In the genomic region with DNA sequence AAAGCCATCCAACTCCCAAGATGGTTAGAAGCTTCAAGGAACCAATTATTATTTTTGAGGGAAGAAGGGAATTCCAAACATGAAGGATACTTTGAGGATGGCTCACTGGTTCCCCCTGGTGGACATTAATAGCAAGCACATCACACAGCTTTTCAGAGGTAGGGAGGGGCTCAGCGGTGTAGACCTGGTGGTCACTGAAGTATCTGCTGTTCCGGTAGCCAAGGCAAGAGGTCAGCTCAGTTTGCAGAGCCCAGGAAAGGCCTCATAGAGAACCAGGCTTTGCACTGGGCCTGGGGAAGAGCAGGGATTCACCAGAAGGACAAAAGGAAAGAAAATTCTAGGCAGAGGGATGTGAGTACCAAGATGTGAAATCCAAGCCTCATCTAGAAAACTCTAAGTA, we compare ENCODE assay signal across 9 cellular contexts.
DNase-seq lines count a peak whose midpoint lies in the region; ATAC-seq and TF ChIP-seq lines count a peak whose summit lies in the region.
"Had no signal": no experiment of that assay in that cellular context is flagged by ENCODE, and none has a peak within 500 bp of the region (broad histone marks: within the 10 kb centered on the region; RNA-seq: fewer than 3 reads in every experiment).

No MANE protein-coding gene starts in this region.

- H3K9me3 ChIP-seq in A673 (ENCODE audit: low read depth, low read length, poor library complexity, severe bottlenecking) (no peaks in the 10 kb centered on the region), ascending aorta (no peaks in the 10 kb centered on the region), vagina (no peaks in the 10 kb centered on the region)

- H3K4me3 ChIP-seq in A673 (ENCODE audit: low read depth, low read length, poor library complexity, severe bottlenecking) (no peak overlapping the region), ascending aorta (no peak overlapping the region), kidney epithelial cell (ENCODE audit: low read depth, low read length) (no peak overlapping the region), vagina (no peak overlapping the region)

- DNase-seq in A673 (ENCODE audit: low spot score) (peak; percentile 60), ELF-1 (ENCODE audit: low read depth, low spot score) (peak; percentile 70), NAMALWA (ENCODE audit: low spot score) (peak; percentile 53), ascending aorta (ENCODE audit: low spot score in 2 of 2) (no peak), kidney epithelial cell (ENCODE audit: low read depth) (no peak), vagina (ENCODE audit: extremely low spot score in 2 of 2) (no peak), amniotic stem cell (lab: John Stamatoyannopoulos, UW) (no peak)

- H3K4me1 ChIP-seq in A673 (ENCODE audit: insufficient read depth, low read length, poor library complexity, severe bottlenecking) (no peaks in the 10 kb centered on the region), ascending aorta (no peaks in the 10 kb centered on the region), vagina (no peaks in the 10 kb centered on the region)

- TF ChIP-seq CTCF in A673 (conservative IDR thresholded peaks at IDR 0.05; ENCODE audit: low read depth, low read length) = peak; percentile 88
- TF ChIP-seq CTCF in ascending aorta (IDR thresholded peaks at IDR 0.05) = peak in 2 of 3 experiments; percentile 60 to 70
- peak; percentile 91 for TF ChIP-seq CTCF in kidney epithelial cell (IDR thresholded peaks at IDR 0.05; ENCODE audit: insufficient read depth, low read length, poor library complexity, severe bottlenecking)
- peak; percentile 20 to 60 (median 37) for TF ChIP-seq CTCF in vagina (IDR thresholded peaks at IDR 0.05)

- H3K27ac ChIP-seq in A673 (ENCODE audit: low read depth, low read length, poor library complexity, severe bottlenecking) (no peak overlapping the region), ascending aorta (no peak overlapping the region), vagina (no peak overlapping the region)
- H3K27ac ChIP-seq: epithelial cell of prostate had no signal

- ATAC-seq in HG02840 (IDR thresholded peaks at IDR 0.05; ENCODE audit: low FRiP score, unreplicated experiment) = no peak

- no TSS peak for BruUV-seq in A673 (replicated peaks; lab: Mats Ljungman, UMichigan)

- peaks cover 24% of the 10 kb centered on the region for H3K27me3 ChIP-seq in A673 (replicated peaks; ENCODE audit: insufficient read depth, low read depth, low read length, poor library complexity)
- H3K27me3 ChIP-seq in ascending aorta = no peaks in the 10 kb centered on the region
- H3K27me3 ChIP-seq in kidney epithelial cell (ENCODE audit: control insufficient read depth, insufficient read depth, low read length) = peaks cover 7% of the 10 kb centered on the region
- no peaks in the 10 kb centered on the region for H3K27me3 ChIP-seq in vagina

- intact Hi-C loops in A673 (cut with micrococcal nuclease; ENCODE audit: unreplicated experiment) (loop anchor here (5.0 kb wide), 2 partner anchors 483 to 638 kb away; no protein-coding TSS in a partner anchor), ascending aorta (cut with DNase I) (no loop called here), vagina (cut with DNase I) (no loop called here)

- CTCF ChIA-PET in A673 (lab: Charles Lee) = interaction anchor here (0.5 to 1.7 kb wide), 5 partner anchors 8 to 1062 kb away, joined by 3 to 9 read pairs (median 5); no protein-coding TSS in a partner anchor

- no peak for TF ChIP-seq POLR2A in vagina (IDR thresholded peaks at IDR 0.05)

- H3K36me3 ChIP-seq in A673 (ENCODE audit: insufficient read depth, low read length, poor library complexity, severe bottlenecking) (no peaks in the 10 kb centered on the region), ascending aorta (no peaks in the 10 kb centered on the region), kidney epithelial cell (ENCODE audit: control insufficient read depth, insufficient read depth, low read length) (no peaks in the 10 kb centered on the region), vagina (no peaks in the 10 kb centered on the region)

- POLR2A ChIA-PET in A673 (lab: Charles Lee; ENCODE audit: low non-redundant PET) = no interaction called here

Comparison
In these comparisons a context has a peak if more than half of its experiments do, and no peak if none do; other contexts are left out.
1. DNase-seq: peak in A673 (single experiment), ELF-1 (single experiment) and NAMALWA (single experiment); none in ascending aorta (0 of 2), kidney epithelial cell (single experiment), vagina (0 of 2) and amniotic stem cell (single experiment).
2. CTCF ChIP-seq: peak in every context shown above with its lines; median percentile 91 in kidney epithelial cell; 88 in A673; 65 in ascending aorta; 37 in vagina.